Comparison of ENCODE assay signal across 2 cellular contexts in the genomic region with DNA sequence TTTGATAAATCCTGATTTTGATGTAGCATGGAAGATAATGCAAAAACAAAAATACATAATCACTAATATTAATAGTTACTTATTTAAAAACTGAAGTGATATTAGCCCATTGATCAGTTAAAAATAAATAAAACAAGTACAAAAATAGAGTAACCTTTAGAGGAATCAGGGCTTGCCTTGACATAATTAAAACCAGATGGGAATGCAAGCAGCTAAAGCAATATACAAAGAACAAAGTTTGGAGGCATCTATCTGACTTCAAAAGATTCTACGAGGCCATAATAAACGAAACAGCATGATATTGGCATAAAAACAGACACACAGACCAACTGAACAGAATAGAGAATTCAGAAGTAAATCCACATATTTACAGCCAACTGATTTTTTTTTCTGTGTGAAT.
TF ChIP-seq lines count a peak whose summit lies in the region.

No MANE protein-coding gene starts in this region.

TF ChIP-seq in HepG2, 621 proteins besides CTCF, POLR2A, EP300 and RAD21:
- TF ChIP-seq PHF20 (CRISPR knock-in tag; IDR thresholded peaks at IDR 0.05) (no peak), ZSCAN29 (CRISPR knock-in tag; conservative IDR thresholded peaks at IDR 0.05) (no peak), KMT2A (CRISPR knock-in tag; IDR thresholded peaks at IDR 0.05) (no peak)
- TF ChIP-seq, protein P1, sequence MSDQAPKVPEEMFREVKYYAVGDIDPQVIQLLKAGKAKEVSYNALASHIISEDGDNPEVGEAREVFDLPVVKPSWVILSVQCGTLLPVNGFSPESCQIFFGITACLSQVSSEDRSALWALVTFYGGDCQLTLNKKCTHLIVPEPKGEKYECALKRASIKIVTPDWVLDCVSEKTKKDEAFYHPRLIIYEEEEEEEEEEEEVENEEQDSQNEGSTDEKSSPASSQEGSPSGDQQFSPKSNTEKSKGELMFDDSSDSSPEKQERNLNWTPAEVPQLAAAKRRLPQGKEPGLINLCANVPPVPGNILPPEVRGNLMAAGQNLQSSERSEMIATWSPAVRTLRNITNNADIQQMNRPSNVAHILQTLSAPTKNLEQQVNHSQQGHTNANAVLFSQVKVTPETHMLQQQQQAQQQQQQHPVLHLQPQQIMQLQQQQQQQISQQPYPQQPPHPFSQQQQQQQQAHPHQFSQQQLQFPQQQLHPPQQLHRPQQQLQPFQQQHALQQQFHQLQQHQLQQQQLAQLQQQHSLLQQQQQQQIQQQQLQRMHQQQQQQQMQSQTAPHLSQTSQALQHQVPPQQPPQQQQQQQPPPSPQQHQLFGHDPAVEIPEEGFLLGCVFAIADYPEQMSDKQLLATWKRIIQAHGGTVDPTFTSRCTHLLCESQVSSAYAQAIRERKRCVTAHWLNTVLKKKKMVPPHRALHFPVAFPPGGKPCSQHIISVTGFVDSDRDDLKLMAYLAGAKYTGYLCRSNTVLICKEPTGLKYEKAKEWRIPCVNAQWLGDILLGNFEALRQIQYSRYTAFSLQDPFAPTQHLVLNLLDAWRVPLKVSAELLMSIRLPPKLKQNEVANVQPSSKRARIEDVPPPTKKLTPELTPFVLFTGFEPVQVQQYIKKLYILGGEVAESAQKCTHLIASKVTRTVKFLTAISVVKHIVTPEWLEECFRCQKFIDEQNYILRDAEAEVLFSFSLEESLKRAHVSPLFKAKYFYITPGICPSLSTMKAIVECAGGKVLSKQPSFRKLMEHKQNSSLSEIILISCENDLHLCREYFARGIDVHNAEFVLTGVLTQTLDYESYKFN (CRISPR knock-in tag; conservative IDR thresholded peaks at IDR 0.05) = no peak
- TF ChIP-seq, protein P2, sequence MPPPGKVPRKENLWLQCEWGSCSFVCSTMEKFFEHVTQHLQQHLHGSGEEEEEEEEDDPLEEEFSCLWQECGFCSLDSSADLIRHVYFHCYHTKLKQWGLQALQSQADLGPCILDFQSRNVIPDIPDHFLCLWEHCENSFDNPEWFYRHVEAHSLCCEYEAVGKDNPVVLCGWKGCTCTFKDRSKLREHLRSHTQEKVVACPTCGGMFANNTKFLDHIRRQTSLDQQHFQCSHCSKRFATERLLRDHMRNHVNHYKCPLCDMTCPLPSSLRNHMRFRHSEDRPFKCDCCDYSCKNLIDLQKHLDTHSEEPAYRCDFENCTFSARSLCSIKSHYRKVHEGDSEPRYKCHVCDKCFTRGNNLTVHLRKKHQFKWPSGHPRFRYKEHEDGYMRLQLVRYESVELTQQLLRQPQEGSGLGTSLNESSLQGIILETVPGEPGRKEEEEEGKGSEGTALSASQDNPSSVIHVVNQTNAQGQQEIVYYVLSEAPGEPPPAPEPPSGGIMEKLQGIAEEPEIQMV (CRISPR knock-in tag; IDR thresholded peaks at IDR 0.05; ENCODE audit: low read depth) = no peak
- TF ChIP-seq, protein P3, sequence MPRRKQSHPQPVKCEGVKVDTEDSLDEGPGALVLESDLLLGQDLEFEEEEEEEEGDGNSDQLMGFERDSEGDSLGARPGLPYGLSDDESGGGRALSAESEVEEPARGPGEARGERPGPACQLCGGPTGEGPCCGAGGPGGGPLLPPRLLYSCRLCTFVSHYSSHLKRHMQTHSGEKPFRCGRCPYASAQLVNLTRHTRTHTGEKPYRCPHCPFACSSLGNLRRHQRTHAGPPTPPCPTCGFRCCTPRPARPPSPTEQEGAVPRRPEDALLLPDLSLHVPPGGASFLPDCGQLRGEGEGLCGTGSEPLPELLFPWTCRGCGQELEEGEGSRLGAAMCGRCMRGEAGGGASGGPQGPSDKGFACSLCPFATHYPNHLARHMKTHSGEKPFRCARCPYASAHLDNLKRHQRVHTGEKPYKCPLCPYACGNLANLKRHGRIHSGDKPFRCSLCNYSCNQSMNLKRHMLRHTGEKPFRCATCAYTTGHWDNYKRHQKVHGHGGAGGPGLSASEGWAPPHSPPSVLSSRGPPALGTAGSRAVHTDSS (CRISPR knock-in tag; conservative IDR thresholded peaks at IDR 0.05) = no peak

TF ChIP-seq in SK-N-SH treated with all-trans-retinoic acid at 6 μM for 48 hours, 23 proteins besides CTCF, POLR2A, EP300 and RAD21:
- TF ChIP-seq PPARA (CRISPR knock-in tag; IDR thresholded peaks at IDR 0.05; ENCODE audit: borderline replicate concordance) (no peak), TCF4 (CRISPR knock-in tag; IDR thresholded peaks at IDR 0.05; ENCODE audit: borderline replicate concordance) (0 out of 2 replicates have a peak, but pooled peaks have one; percentile 38), CSDC2 (CRISPR knock-in tag; IDR thresholded peaks at IDR 0.05) (no peak)
TF ChIP-seq in SK-N-SH treated with all-trans-retinoic acid at 6 μM for 48 hours: peak in this region for 1.
